Comparison of ENCODE assay signal across 10 cellular contexts in the genomic region with DNA sequence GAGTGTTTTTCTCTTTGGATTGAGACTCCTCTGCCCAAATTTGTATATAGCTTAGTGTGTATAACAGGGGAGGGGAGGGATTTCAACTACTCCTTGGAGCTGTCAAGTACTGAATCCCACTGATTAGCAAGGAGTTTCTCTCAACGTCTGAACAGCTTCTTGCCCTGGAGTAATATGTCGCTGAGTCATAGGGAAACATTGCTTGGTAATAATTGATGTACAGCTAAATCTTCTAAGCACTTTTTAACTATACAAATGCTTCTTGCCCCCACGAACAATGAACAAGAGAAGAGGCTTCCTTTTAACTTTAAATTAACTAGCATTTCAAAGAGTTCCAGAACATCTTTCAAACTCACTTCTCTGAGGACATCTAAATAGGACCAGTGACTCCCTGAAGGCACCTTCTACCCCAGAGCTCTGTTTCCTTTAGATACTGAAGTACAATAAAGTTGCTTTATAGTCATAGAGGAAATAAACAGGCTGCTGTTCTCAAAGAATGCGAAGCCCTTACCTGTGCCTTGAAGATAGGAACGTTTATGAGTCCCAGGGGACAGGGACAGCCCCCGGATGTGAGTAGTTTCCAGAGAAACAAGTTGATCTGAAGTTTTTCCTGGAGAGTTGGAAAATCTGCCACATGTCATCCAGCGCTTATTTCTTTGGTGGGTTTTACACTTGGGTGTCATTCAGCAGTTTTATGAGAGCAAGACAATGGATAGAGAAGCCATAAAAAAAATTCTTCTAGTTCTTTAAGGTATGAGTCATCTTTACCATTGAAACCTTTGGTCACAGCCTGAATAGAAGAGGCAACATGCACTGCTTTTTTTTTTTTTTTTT.
DNase-seq lines count a peak whose midpoint lies in the region; ATAC-seq and TF ChIP-seq lines count a peak whose summit lies in the region.
"Had no signal": no experiment of that assay in that cellular context is flagged by ENCODE, and none has a peak within 500 bp of the region (broad histone marks: within the 10 kb centered on the region; RNA-seq: fewer than 3 reads in every experiment).

No MANE protein-coding gene starts in this region.

- no peak for TF ChIP-seq CTCF in cardiac fibroblast (IDR thresholded peaks at IDR 0.05; ENCODE audit: low read depth, low read length)
- TF ChIP-seq CTCF in neural progenitor cell (IDR thresholded peaks at IDR 0.05), result no peak

- peaks cover 2% of the 10 kb centered on the region for H3K9me3 Mint-ChIP-seq in neural progenitor cell

- H3K4me1 Mint-ChIP-seq in neural progenitor cell, result peaks cover 41% of the 10 kb centered on the region

- DNase-seq in HT1080 (ENCODE audit: low read depth) (peak; percentile 94), cardiac fibroblast (ENCODE audit: low read depth in 2 of 2) (peak; percentile 63 to 82), neural progenitor cell (ENCODE audit: low spot score) (no peak), NCI-H82 treated with DMSO at 0.1 percent for 48 hours (lab: John Stamatoyannopoulos, UW; ENCODE audit: unreplicated experiment) (no peak)
- DNase-seq: cerebellar nuclear complex had no signal

- no peak overlapping the region for H3K9ac ChIP-seq in neural progenitor cell

- peak overlapping the region; percentile 6 for H3K4me3 Mint-ChIP-seq in neural progenitor cell

- H3K27ac ChIP-seq in neural progenitor cell, result no peak overlapping the region
- H3K27ac ChIP-seq: SK-N-MC had no signal

- H3K4me3 ChIP-seq in cardiac fibroblast (replicated peaks in 1 of 2; ENCODE audit: low read depth in 2 of 2, low read length in 2 of 2) (no peak overlapping the region), neural progenitor cell (no peak overlapping the region)
- H3K4me3 ChIP-seq: SK-N-MC had no signal

- H3K4me1 ChIP-seq in neural progenitor cell, result peaks cover 27% of the 10 kb centered on the region

- H4K20me1 ChIP-seq in neural progenitor cell (ENCODE audit: low read depth), result no peaks in the 10 kb centered on the region

- H2AFZ ChIP-seq in neural progenitor cell (replicated peaks), result no peak overlapping the region

- H3K27me3 Mint-ChIP-seq in neural progenitor cell (ENCODE audit: insufficient read depth, low read depth), result no peaks in the 10 kb centered on the region

- no peaks in the 10 kb centered on the region for H3K79me2 ChIP-seq in neural progenitor cell (ENCODE audit: low read depth)

- no peaks in the 10 kb centered on the region for H3K9me3 ChIP-seq in neural progenitor cell (ENCODE audit: low read depth)

- no peaks in the 10 kb centered on the region for H3K27me3 ChIP-seq in neural progenitor cell

- ATAC-seq in GM19023 (IDR thresholded peaks at IDR 0.05; ENCODE audit: unreplicated experiment), result peak; percentile 49
- ATAC-seq in GM18519 (IDR thresholded peaks at IDR 0.05; ENCODE audit: low FRiP score, unreplicated experiment), result no peak
- ATAC-seq in GM21526 (IDR thresholded peaks at IDR 0.05; ENCODE audit: low FRiP score, unreplicated experiment), result no peak
- no peak for ATAC-seq in GM21529 (IDR thresholded peaks at IDR 0.05; ENCODE audit: unreplicated experiment)

- peaks cover under 1% of the 10 kb centered on the region for H3K36me3 Mint-ChIP-seq in neural progenitor cell

- H3K36me3 ChIP-seq in neural progenitor cell, result no peaks in the 10 kb centered on the region

- peaks cover 25% of the 10 kb centered on the region for H3F3A ChIP-seq in neural progenitor cell (ENCODE audit: low read depth)

- no peak overlapping the region for H3K4me2 ChIP-seq in neural progenitor cell

- H3K27ac Mint-ChIP-seq in neural progenitor cell, result peak overlapping the region; percentile 13

Comparison
In these comparisons a context has a peak if more than half of its experiments do, and no peak if none do; other contexts are left out.
1. DNase-seq: peak in HT1080 (single experiment) and cardiac fibroblast (2 of 2); none in neural progenitor cell (single experiment) and NCI-H82 treated with DMSO at 0.1 percent for 48 hours (single experiment).